20 cellular contexts compared by ENCODE assay signal in the genomic region with DNA sequence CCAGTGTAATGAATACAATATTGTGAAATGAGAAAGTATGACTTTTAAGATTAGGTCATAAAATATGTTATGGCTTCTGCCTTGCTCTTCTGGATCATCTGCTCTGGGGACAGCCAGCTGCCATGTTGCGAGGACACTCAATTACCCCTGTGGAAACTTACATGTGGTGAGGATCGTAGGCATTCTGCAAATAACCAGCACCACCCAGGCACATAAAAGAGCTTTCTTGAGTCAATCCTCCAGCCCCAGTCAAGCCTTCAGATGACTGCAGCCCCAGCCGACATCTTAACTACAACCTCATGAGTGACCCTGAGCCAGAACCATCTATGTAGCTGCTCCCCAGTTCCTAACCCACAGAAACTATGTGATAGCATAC. TPM values are rescaled to one million over a fixed set of nuclear protein-coding genes. Genes with fewer than 3 reads are reported as not detected.
DNase-seq lines count a peak whose midpoint lies in the region; ATAC-seq, FAIRE-seq and TF ChIP-seq lines count a peak whose summit lies in the region.
"Had no signal": no experiment of that assay in that cellular context is flagged by ENCODE, and none has a peak within 500 bp of the region (broad histone marks: within the 10 kb centered on the region; RNA-seq: fewer than 3 reads in every experiment).

No MANE protein-coding gene starts in this region.

- H3K27me3 ChIP-seq in HepG2 (ENCODE audit: control insufficient read depth in 1 of 2, insufficient read depth in 2 of 2, low read length in 2 of 2) (no peaks in the 10 kb centered on the region; a peak in 1 of 5 replicates), right lobe of liver (no peaks in the 10 kb centered on the region), DND-41 (ENCODE audit: insufficient read depth, low read length, poor library complexity) (no peaks in the 10 kb centered on the region), astrocyte (ENCODE audit: insufficient read depth, low read length) (no peaks in the 10 kb centered on the region), thymus (ENCODE audit: control insufficient read depth, insufficient read depth) (no peaks in the 10 kb centered on the region)
- H3K27me3 ChIP-seq: MG63, Peyer's patch had no signal

- CTCF ChIA-PET in HepG2 (lab: Yijun Ruan, JAX; ENCODE audit: low intra/inter-chr PET ratio, low total read pairs), result no interaction called here

- peak overlapping the region; percentile 91; the same call in 1 of the 2 replicates for H3K9ac ChIP-seq in HepG2 (ENCODE audit: insufficient read depth, low read depth, low read length)
- H3K9ac ChIP-seq in DND-41 (ENCODE audit: low read depth, low read length), result no peak overlapping the region
- H3K9ac ChIP-seq in astrocyte (ENCODE audit: low read length), result no peak overlapping the region

- peaks cover 7% of the 10 kb centered on the region for H3K36me3 Mint-ChIP-seq in astrocyte (ENCODE audit: low read depth, unreplicated experiment)

- no peak for DNase-seq in HepG2 (ENCODE audit: low spot score)
- DNase-seq in right lobe of liver, result no peak
- DNase-seq in DND-41, result no peak
- no peak for DNase-seq in astrocyte (ENCODE audit: low read depth)
- no peak for DNase-seq in activated CD4-positive, alpha-beta T cell treated with anti-CD3 and anti-CD28 coated beads, Interleukin-2, amount 50 U/mL, for 1 hour
- DNase-seq: AML-193, GDM1, H7, Karpas-422, MG63, NCI-H1048, NCI-H1436, NCI-H1930, NCI-H345, NCI-H524 treated with DMSO at 0.1 percent for 48 hours, Peyer's patch had no signal

- no peaks in the 10 kb centered on the region for H4K20me1 ChIP-seq in HepG2 (ENCODE audit: insufficient read depth, low read length)
- H4K20me1 ChIP-seq in DND-41 (ENCODE audit: insufficient read depth, low read length), result no peaks in the 10 kb centered on the region
- H4K20me1 ChIP-seq in astrocyte (ENCODE audit: insufficient read depth, low read length), result no peaks in the 10 kb centered on the region

- H3K79me2 ChIP-seq in HepG2 (ENCODE audit: insufficient read depth, low read length) (peaks cover 15% of the 10 kb centered on the region), DND-41 (ENCODE audit: insufficient read depth, low read length) (peaks cover 5% of the 10 kb centered on the region), astrocyte (ENCODE audit: insufficient read depth, low read length) (peaks cover 5% of the 10 kb centered on the region)

- WGBS in HepG2 (ENCODE audit: low lambda C conversion rate), result 92% methylated on average over 3 of the region's 3 CpGs
- 100% methylated on average over 1 of the region's 3 CpGs for WGBS in right lobe of liver (ENCODE audit: insufficient coverage, low coverage, low lambda C conversion rate, missing lambda C conversion rate)
- WGBS in thymus, result over 99% methylated on average over 3 of the region's 3 CpGs

- intact Hi-C loops in HepG2 (cut with micrococcal nuclease; ENCODE audit: unreplicated experiment) (loop anchor here (2.0 kb wide), 1 partner anchor 33 kb away; no protein-coding TSS in a partner anchor), right lobe of liver (cut with DNase I) (no loop called here)

- no peaks in the 10 kb centered on the region for H3K9me3 ChIP-seq in HepG2 (ENCODE audit: low read length)
- H3K9me3 ChIP-seq in right lobe of liver, result no peaks in the 10 kb centered on the region
- no peaks in the 10 kb centered on the region for H3K9me3 ChIP-seq in DND-41 (ENCODE audit: insufficient read depth, low read length, severe bottlenecking)
- H3K9me3 ChIP-seq in astrocyte (ENCODE audit: insufficient read depth, low read depth, low read length), result no peaks in the 10 kb centered on the region
- H3K9me3 ChIP-seq in thymus (ENCODE audit: control insufficient read depth), result no peaks in the 10 kb centered on the region
- H3K9me3 ChIP-seq: MG63, Peyer's patch had no signal

- FAIRE-seq in HepG2 (lab: Jason Lieb, UNC), result no peak
- no peak for FAIRE-seq in astrocyte (lab: Jason Lieb, UNC)

- no peak for TF ChIP-seq EP300 in HepG2 (IDR thresholded peaks at IDR 0.05; ENCODE audit: low read depth in 2 of 2, low read length in 2 of 2)
- no peak for TF ChIP-seq EP300 in HepG2 (CRISPR knock-in tag; IDR thresholded peaks at IDR 0.05; ENCODE audit: borderline replicate concordance)

- ATAC-seq in HepG2, result no peak
- ATAC-seq in right lobe of liver, result no peak
- no peak for ATAC-seq in DND-41 (ENCODE audit: insufficient read depth, low read depth)
- no peak for ATAC-seq in HG03135 (IDR thresholded peaks at IDR 0.05; ENCODE audit: unreplicated experiment)
- ATAC-seq: Right ventricle myocardium inferior had no signal

- no peak overlapping the region for H3K4me3 Mint-ChIP-seq in astrocyte (ENCODE audit: unreplicated experiment)
- H3K4me3 Mint-ChIP-seq: CD14-positive monocyte had no signal

- H3K4me1 Mint-ChIP-seq in astrocyte (ENCODE audit: low read depth, unreplicated experiment), result peaks cover 18% of the 10 kb centered on the region

- no peak for TF ChIP-seq POLR2A in HepG2 (IDR thresholded peaks at IDR 0.05; ENCODE audit: insufficient read depth in 1 of 2, low read depth in 2 of 2, low read length in 2 of 2)
- TF ChIP-seq POLR2A in right lobe of liver (IDR thresholded peaks at IDR 0.05), result no peak

- TF ChIP-seq RAD21 in HepG2 (CRISPR knock-in tag; IDR thresholded peaks at IDR 0.05), result no peak

- H3K36me3 ChIP-seq in HepG2 (replicated peaks in 1 of 2; ENCODE audit: control insufficient read depth in 1 of 2, insufficient read depth in 2 of 2, low read length in 2 of 2) (no peaks in the 10 kb centered on the region; a peak in 2 of 5 replicates), right lobe of liver (no peaks in the 10 kb centered on the region), DND-41 (ENCODE audit: insufficient read depth, low read length) (peaks cover 4% of the 10 kb centered on the region), astrocyte (ENCODE audit: insufficient read depth, low read length) (no peaks in the 10 kb centered on the region), thymus (ENCODE audit: control insufficient read depth, insufficient read depth) (no peaks in the 10 kb centered on the region)
- H3K36me3 ChIP-seq: Peyer's patch had no signal

- POLR2A ChIA-PET in HepG2 (lab: Yijun Ruan, JAX), result interaction anchor here (5.6 to 29.0 kb wide), 3 partner anchors 16 to 55 kb away, joined by 51 to 1587 read pairs (median 909); a partner anchor contains a TSS

- H3K27ac ChIP-seq in HepG2 (ENCODE audit: extremely low read length, insufficient read depth, low read length) (peak overlapping the region; percentile 99), right lobe of liver (no peak overlapping the region), DND-41 (ENCODE audit: low read length) (peak overlapping the region; percentile 77; the same call in 1 of the 2 replicates), astrocyte (ENCODE audit: low read depth, low read length) (no peak overlapping the region), thymus (ENCODE audit: low read depth) (peak overlapping the region; percentile 75)
- H3K27ac ChIP-seq: Peyer's patch had no signal

- H3K27me3 Mint-ChIP-seq in astrocyte (ENCODE audit: low read depth, unreplicated experiment), result no peaks in the 10 kb centered on the region

- no peak overlapping the region for H3K4me3 ChIP-seq in HepG2 (replicated peaks in 1 of 3; ENCODE audit: insufficient read depth in 1 of 3, low read depth in 2 of 3, low read length in 3 of 3)
- no peak overlapping the region for H3K4me3 ChIP-seq in right lobe of liver
- H3K4me3 ChIP-seq in DND-41 (ENCODE audit: low read depth in 1 of 2, low read length in 2 of 2), result no peak overlapping the region
- no peak overlapping the region for H3K4me3 ChIP-seq in astrocyte (ENCODE audit: insufficient read depth, low read depth, low read length)
- H3K4me3 ChIP-seq in thymus (ENCODE audit: low read length), result no peak overlapping the region
- H3K4me3 ChIP-seq: MG63, Peyer's patch had no signal

- H3K4me1 ChIP-seq in HepG2 (ENCODE audit: insufficient read depth, low read length) (peaks cover 87% of the 10 kb centered on the region), right lobe of liver (peaks cover 0 to 29% (median 8%) of the 10 kb centered on the region in 4 donors), DND-41 (ENCODE audit: insufficient read depth, low read length) (peaks cover 58% of the 10 kb centered on the region), astrocyte (ENCODE audit: insufficient read depth, low read length) (peaks cover 9% of the 10 kb centered on the region), thymus (ENCODE audit: control insufficient read depth, insufficient read depth, low read length) (peaks cover 31% of the 10 kb centered on the region)

- H3K4me2 ChIP-seq in HepG2 (ENCODE audit: low read depth, low read length), result no peak overlapping the region
- no peak overlapping the region for H3K4me2 ChIP-seq in DND-41 (ENCODE audit: insufficient read depth, low read length)
- no peak overlapping the region for H3K4me2 ChIP-seq in astrocyte (ENCODE audit: low read length)

- H3K9me3 Mint-ChIP-seq in astrocyte (ENCODE audit: unreplicated experiment), result no peaks in the 10 kb centered on the region

- H3K27ac Mint-ChIP-seq in astrocyte (ENCODE audit: unreplicated experiment), result peak overlapping the region; percentile 18
- H3K27ac Mint-ChIP-seq: CD14-positive monocyte had no signal

- H2AFZ ChIP-seq in HepG2 (ENCODE audit: low read length), result no peak overlapping the region
- H2AFZ ChIP-seq in DND-41 (ENCODE audit: low read depth, low read length), result no peak overlapping the region
- H2AFZ ChIP-seq in astrocyte (ENCODE audit: low read depth, low read length), result no peak overlapping the region

- TF ChIP-seq CTCF in HepG2 (CRISPR knock-in tag; IDR thresholded peaks at IDR 0.05) (no peak), right lobe of liver (IDR thresholded peaks at IDR 0.05) (no peak), DND-41 (IDR thresholded peaks at IDR 0.05; ENCODE audit: borderline replicate concordance, extremely low read depth, low read length, poor library complexity, severe bottlenecking) (no peak), astrocyte (IDR thresholded peaks at IDR 0.05; ENCODE audit: insufficient read depth, low read depth, low read length) (no peak)

- BruUV-seq in HepG2 (replicated peaks; lab: Mats Ljungman, UMichigan), result no TSS peak

- in situ Hi-C loops in HepG2 (cut with HindIII; ENCODE audit: extremely low pct_ligation_motif_present, low pct_unique_long_range_greater_than_20kb), result no loop called here

RNA-seq across cellular contexts. Expression of a gene that starts 4.5 kb away (rescaled TPM):
- total RNA-seq in HepG2 (2016; rRNA removed; fragmentation: Illumina TruSeq; extraction: Trizol) (121 and 149 TPM in 2 replicates), right lobe of liver (100 to 1,000 TPM in 2 of 6 experiments, 10 to 100 TPM in 4; 63.1 to 113 (median 85.6) TPM), astrocyte (124 and 138 TPM in 2 replicates)
- 176 and 212 TPM in 2 replicates for total RNA-seq in HepG2 (2016; cell fraction: cytosol; rRNA removed; fragmentation: Illumina TruSeq; extraction: Trizol; ENCODE audit: low read depth)
- total RNA-seq in HepG2 (2016; cell fraction: insoluble cytoplasmic fraction; rRNA removed; fragmentation: Illumina TruSeq; extraction: Trizol), result 110 and 147 TPM in 2 replicates
- total RNA-seq in HepG2 (2016; cell fraction: membrane; rRNA removed; fragmentation: Illumina TruSeq; extraction: Trizol), result 217 and 241 TPM in 2 replicates
- 83.9 and 95.5 TPM in 2 replicates for total RNA-seq in HepG2 (2016; cell fraction: nucleus; rRNA removed; fragmentation: Illumina TruSeq; extraction: Trizol)
- polyA plus RNA-seq in HepG2 (2011; rRNA removed) (215 and 270 TPM in 2 replicates), thymus (140 TPM)
- polyA plus RNA-seq in HepG2 (2011; cell fraction: cytosol; rRNA removed), result 171 and 196 TPM in 2 replicates
- polyA plus RNA-seq in HepG2 (2011; cell fraction: nucleus; rRNA removed), result 558 and 618 TPM in 2 replicates
- polyA plus RNA-seq in HepG2 (2012), result 207 and 311 TPM in 2 replicates
- 291 and 331 TPM in 2 replicates for polyA plus RNA-seq in HepG2 (2016; cell fraction: cytosol; fragmentation: Illumina TruSeq; extraction: Trizol; ENCODE audit: low read depth)
- 144 and 159 TPM in 2 replicates for polyA plus RNA-seq in HepG2 (2016; cell fraction: insoluble cytoplasmic fraction; fragmentation: Illumina TruSeq; extraction: Trizol; ENCODE audit: low read depth)
- 277 and 299 TPM in 2 replicates for polyA plus RNA-seq in HepG2 (2016; cell fraction: membrane; fragmentation: Illumina TruSeq; extraction: Trizol; ENCODE audit: low read depth)
- 357 and 365 TPM in 2 replicates for polyA plus RNA-seq in HepG2 (2016; cell fraction: nucleus; fragmentation: Illumina TruSeq; extraction: Trizol; ENCODE audit: insufficient read depth, low read depth)
- 36.5 and 119 TPM in 2 replicates for polyA minus RNA-seq in HepG2 (2011; rRNA and poly(A)+ RNA removed; ENCODE audit: low replicate concordance)
- 65.9 and 88.8 TPM in 2 replicates for polyA minus RNA-seq in HepG2 (2011; cell fraction: cytosol; rRNA and poly(A)+ RNA removed)
- polyA minus RNA-seq in HepG2 (2011; cell fraction: nucleus; rRNA and poly(A)+ RNA removed), result 102 and 144 TPM in 2 replicates

RNA-seq across cellular contexts. Expression of a gene that starts 23.0 kb away (rescaled TPM):
- total RNA-seq in HepG2 (2016; rRNA removed; fragmentation: Illumina TruSeq; extraction: Trizol) (106 and 115 TPM in 2 replicates), right lobe of liver (100 to 1,000 TPM in 2 of 6 experiments, 10 to 100 TPM in 4; 15.1 to 139 (median 34.1) TPM), astrocyte (33.0 and 36.9 TPM in 2 replicates)
- 40.1 and 45.0 TPM in 2 replicates for total RNA-seq in HepG2 (2016; cell fraction: cytosol; rRNA removed; fragmentation: Illumina TruSeq; extraction: Trizol; ENCODE audit: low read depth)
- 106 and 115 TPM in 2 replicates for total RNA-seq in HepG2 (2016; cell fraction: insoluble cytoplasmic fraction; rRNA removed; fragmentation: Illumina TruSeq; extraction: Trizol)
- total RNA-seq in HepG2 (2016; cell fraction: membrane; rRNA removed; fragmentation: Illumina TruSeq; extraction: Trizol), result 107 and 130 TPM in 2 replicates
- total RNA-seq in HepG2 (2016; cell fraction: nucleus; rRNA removed; fragmentation: Illumina TruSeq; extraction: Trizol), result 47.6 and 54.9 TPM in 2 replicates
- polyA plus RNA-seq in HepG2 (2011; rRNA removed) (150 and 241 TPM in 2 replicates), thymus (10.1 TPM)
- 165 and 177 TPM in 2 replicates for polyA plus RNA-seq in HepG2 (2011; cell fraction: cytosol; rRNA removed)
- polyA plus RNA-seq in HepG2 (2011; cell fraction: nucleus; rRNA removed), result 122 and 148 TPM in 2 replicates
- 78.0 and 193 TPM in 2 replicates for polyA plus RNA-seq in HepG2 (2012)
- polyA plus RNA-seq in HepG2 (2016; cell fraction: cytosol; fragmentation: Illumina TruSeq; extraction: Trizol; ENCODE audit: low read depth), result 33.6 and 42.0 TPM in 2 replicates
- polyA plus RNA-seq in HepG2 (2016; cell fraction: insoluble cytoplasmic fraction; fragmentation: Illumina TruSeq; extraction: Trizol; ENCODE audit: low read depth), result 99.1 and 105 TPM in 2 replicates
- 76.6 and 88.5 TPM in 2 replicates for polyA plus RNA-seq in HepG2 (2016; cell fraction: membrane; fragmentation: Illumina TruSeq; extraction: Trizol; ENCODE audit: low read depth)
- 77.9 and 79.0 TPM in 2 replicates for polyA plus RNA-seq in HepG2 (2016; cell fraction: nucleus; fragmentation: Illumina TruSeq; extraction: Trizol; ENCODE audit: insufficient read depth, low read depth)
- 66.9 and 301 TPM in 2 replicates for polyA minus RNA-seq in HepG2 (2011; rRNA and poly(A)+ RNA removed; ENCODE audit: low replicate concordance)
- 115 and 151 TPM in 2 replicates for polyA minus RNA-seq in HepG2 (2011; cell fraction: cytosol; rRNA and poly(A)+ RNA removed)
- 35.9 and 65.3 TPM in 2 replicates for polyA minus RNA-seq in HepG2 (2011; cell fraction: nucleus; rRNA and poly(A)+ RNA removed)

RNA-seq across cellular contexts. Expression of a gene that starts 56.7 kb away (rescaled TPM):
- 28.4 and 32.3 TPM in 2 replicates for total RNA-seq in HepG2 (2016; rRNA removed; fragmentation: Illumina TruSeq; extraction: Trizol)
- 13.5 and 19.5 TPM in 2 replicates for total RNA-seq in HepG2 (2016; cell fraction: cytosol; rRNA removed; fragmentation: Illumina TruSeq; extraction: Trizol; ENCODE audit: low read depth)
- total RNA-seq in HepG2 (2016; cell fraction: insoluble cytoplasmic fraction; rRNA removed; fragmentation: Illumina TruSeq; extraction: Trizol), result 26.0 and 33.1 TPM in 2 replicates
- 30.9 and 37.0 TPM in 2 replicates for total RNA-seq in HepG2 (2016; cell fraction: membrane; rRNA removed; fragmentation: Illumina TruSeq; extraction: Trizol)
- 18.0 and 19.9 TPM in 2 replicates for total RNA-seq in HepG2 (2016; cell fraction: nucleus; rRNA removed; fragmentation: Illumina TruSeq; extraction: Trizol)
- 49.4 and 63.3 TPM in 2 replicates for polyA plus RNA-seq in HepG2 (2011; rRNA removed)
- 69.4 and 90.4 TPM in 2 replicates for polyA plus RNA-seq in HepG2 (2011; cell fraction: cytosol; rRNA removed)
- 68.6 and 73.2 TPM in 2 replicates for polyA plus RNA-seq in HepG2 (2011; cell fraction: nucleus; rRNA removed)
- 32.8 and 45.8 TPM in 2 replicates for polyA plus RNA-seq in HepG2 (2012)
- 30.7 and 34.2 TPM in 2 replicates for polyA plus RNA-seq in HepG2 (2016; cell fraction: cytosol; fragmentation: Illumina TruSeq; extraction: Trizol; ENCODE audit: low read depth)
- polyA plus RNA-seq in HepG2 (2016; cell fraction: insoluble cytoplasmic fraction; fragmentation: Illumina TruSeq; extraction: Trizol; ENCODE audit: low read depth), result 54.0 and 55.2 TPM in 2 replicates
- 61.7 and 66.8 TPM in 2 replicates for polyA plus RNA-seq in HepG2 (2016; cell fraction: membrane; fragmentation: Illumina TruSeq; extraction: Trizol; ENCODE audit: low read depth)
- 79.0 and 79.1 TPM in 2 replicates for polyA plus RNA-seq in HepG2 (2016; cell fraction: nucleus; fragmentation: Illumina TruSeq; extraction: Trizol; ENCODE audit: insufficient read depth, low read depth)
- polyA minus RNA-seq in HepG2 (2011; rRNA and poly(A)+ RNA removed; ENCODE audit: low replicate concordance), result 1.6 and 52.5 TPM in 2 replicates
- 32.5 and 33.1 TPM in 2 replicates for polyA minus RNA-seq in HepG2 (2011; cell fraction: cytosol; rRNA and poly(A)+ RNA removed)
- 10.7 and 15.0 TPM in 2 replicates for polyA minus RNA-seq in HepG2 (2011; cell fraction: nucleus; rRNA and poly(A)+ RNA removed)
- total RNA-seq in right lobe of liver, result 1 to 10 TPM; 1.3 to 4.1 (median 1.9) TPM
- total RNA-seq in astrocyte, result 57.8 and 64.0 TPM in 2 replicates
- 16.7 TPM for polyA plus RNA-seq in thymus

RNA-seq across cellular contexts. Expression of a gene that starts 58.8 kb away (rescaled TPM):
- total RNA-seq in HepG2 (2016; rRNA removed; fragmentation: Illumina TruSeq; extraction: Trizol), result 36.6 and 45.9 TPM in 2 replicates
- 24.9 and 29.1 TPM in 2 replicates for total RNA-seq in HepG2 (2016; cell fraction: cytosol; rRNA removed; fragmentation: Illumina TruSeq; extraction: Trizol; ENCODE audit: low read depth)
- total RNA-seq in HepG2 (2016; cell fraction: insoluble cytoplasmic fraction; rRNA removed; fragmentation: Illumina TruSeq; extraction: Trizol), result 36.8 and 43.1 TPM in 2 replicates
- 49.8 and 56.6 TPM in 2 replicates for total RNA-seq in HepG2 (2016; cell fraction: membrane; rRNA removed; fragmentation: Illumina TruSeq; extraction: Trizol)
- total RNA-seq in HepG2 (2016; cell fraction: nucleus; rRNA removed; fragmentation: Illumina TruSeq; extraction: Trizol), result 26.9 and 31.0 TPM in 2 replicates
- 47.1 and 55.2 TPM in 2 replicates for polyA plus RNA-seq in HepG2 (2011; rRNA removed)
- polyA plus RNA-seq in HepG2 (2011; cell fraction: cytosol; rRNA removed), result 46.2 and 50.9 TPM in 2 replicates
- 67.6 and 73.0 TPM in 2 replicates for polyA plus RNA-seq in HepG2 (2011; cell fraction: nucleus; rRNA removed)
- polyA plus RNA-seq in HepG2 (2012), result 26.7 and 33.9 TPM in 2 replicates
- polyA plus RNA-seq in HepG2 (2016; cell fraction: cytosol; fragmentation: Illumina TruSeq; extraction: Trizol; ENCODE audit: low read depth), result 27.0 and 32.1 TPM in 2 replicates
- 46.6 and 47.0 TPM in 2 replicates for polyA plus RNA-seq in HepG2 (2016; cell fraction: insoluble cytoplasmic fraction; fragmentation: Illumina TruSeq; extraction: Trizol; ENCODE audit: low read depth)
- 37.5 and 43.9 TPM in 2 replicates for polyA plus RNA-seq in HepG2 (2016; cell fraction: membrane; fragmentation: Illumina TruSeq; extraction: Trizol; ENCODE audit: low read depth)
- 57.7 and 59.0 TPM in 2 replicates for polyA plus RNA-seq in HepG2 (2016; cell fraction: nucleus; fragmentation: Illumina TruSeq; extraction: Trizol; ENCODE audit: insufficient read depth, low read depth)
- 35.8 and 117 TPM in 2 replicates for polyA minus RNA-seq in HepG2 (2011; rRNA and poly(A)+ RNA removed; ENCODE audit: low replicate concordance)
- 21.9 and 28.9 TPM in 2 replicates for polyA minus RNA-seq in HepG2 (2011; cell fraction: cytosol; rRNA and poly(A)+ RNA removed)
- 37.1 and 38.0 TPM in 2 replicates for polyA minus RNA-seq in HepG2 (2011; cell fraction: nucleus; rRNA and poly(A)+ RNA removed)
- 10 to 100 TPM; 10.8 to 21.4 (median 13.9) TPM for total RNA-seq in right lobe of liver
- 40.6 and 44.8 TPM in 2 replicates for total RNA-seq in astrocyte
- polyA plus RNA-seq in thymus, result 16.2 TPM

Comparison
In these comparisons a context has a peak if more than half of its experiments do, and no peak if none do; other contexts are left out.
1. H3K27ac ChIP-seq: peak in HepG2 (single experiment), DND-41 (single experiment) and thymus (single experiment); none in right lobe of liver (0 of 3) and astrocyte (single experiment).